1 cellular context compared by ENCODE assay signal in the genomic region with DNA sequence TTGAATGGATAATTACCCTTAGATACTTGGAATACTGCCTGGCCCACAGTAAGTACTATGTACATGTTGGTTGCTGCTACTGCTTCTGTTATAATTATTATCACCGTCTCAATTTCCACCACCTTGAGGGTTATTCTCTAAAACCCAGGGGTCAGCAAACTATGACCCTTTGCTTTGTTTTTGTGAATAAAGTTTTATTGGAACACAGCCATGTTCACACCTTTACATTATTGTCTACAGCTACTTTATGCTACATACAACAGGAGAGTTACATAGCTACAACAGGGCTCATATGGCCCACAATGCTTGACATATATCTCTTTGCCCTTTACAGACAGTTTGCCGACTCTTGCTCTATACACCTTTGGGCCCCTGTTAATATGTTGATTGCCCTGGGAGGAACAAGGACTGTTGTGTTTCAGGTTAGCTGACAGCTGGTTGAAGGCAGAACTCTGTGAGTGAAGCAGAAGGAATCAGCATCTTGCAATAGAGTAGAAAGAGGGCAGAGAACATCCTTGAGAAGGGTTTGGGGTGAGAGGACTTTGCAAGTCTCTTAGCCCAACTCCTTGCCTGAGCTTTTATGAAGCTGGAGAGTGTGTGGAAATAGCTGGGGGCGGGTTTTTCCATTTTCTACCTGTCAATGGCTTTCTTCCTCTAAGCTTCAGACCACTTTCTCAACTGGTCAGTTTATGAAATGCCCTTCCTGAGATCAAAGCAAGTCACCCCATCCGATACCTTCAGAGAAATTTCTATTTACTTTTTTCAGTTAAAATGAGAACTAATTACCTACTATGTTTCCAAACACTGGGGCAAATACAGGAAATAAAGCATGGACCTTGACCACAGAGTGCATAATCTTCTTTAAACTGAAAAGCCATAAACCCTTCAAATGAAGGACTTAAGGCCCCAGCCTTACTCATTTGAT.
TF ChIP-seq lines count a peak whose summit lies in the region.

No MANE protein-coding gene starts in this region.

TF ChIP-seq in HepG2, 621 proteins besides CTCF, POLR2A, EP300 and RAD21 (continued from another document):
- TF ChIP-seq, protein P1, sequence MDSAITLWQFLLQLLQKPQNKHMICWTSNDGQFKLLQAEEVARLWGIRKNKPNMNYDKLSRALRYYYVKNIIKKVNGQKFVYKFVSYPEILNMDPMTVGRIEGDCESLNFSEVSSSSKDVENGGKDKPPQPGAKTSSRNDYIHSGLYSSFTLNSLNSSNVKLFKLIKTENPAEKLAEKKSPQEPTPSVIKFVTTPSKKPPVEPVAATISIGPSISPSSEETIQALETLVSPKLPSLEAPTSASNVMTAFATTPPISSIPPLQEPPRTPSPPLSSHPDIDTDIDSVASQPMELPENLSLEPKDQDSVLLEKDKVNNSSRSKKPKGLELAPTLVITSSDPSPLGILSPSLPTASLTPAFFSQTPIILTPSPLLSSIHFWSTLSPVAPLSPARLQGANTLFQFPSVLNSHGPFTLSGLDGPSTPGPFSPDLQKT (CRISPR knock-in tag; IDR thresholded peaks at IDR 0.05; ENCODE audit: borderline replicate concordance) = no peak
- TF ChIP-seq MTA3 (CRISPR knock-in tag; IDR thresholded peaks at IDR 0.05) (no peak), ZNF790 (CRISPR knock-in tag; IDR thresholded peaks at IDR 0.05; ENCODE audit: borderline replicate concordance) (no peak), ZSCAN25 (CRISPR knock-in tag; IDR thresholded peaks at IDR 0.05) (no peak), CREM (IDR thresholded peaks at IDR 0.05) (peak; percentile 73), CREM (CRISPR knock-in tag; IDR thresholded peaks at IDR 0.05) (no peak), NFIC (IDR thresholded peaks at IDR 0.05; ENCODE audit: low read length) (peak; percentile 74; the same call in 1 of the 2 replicates), MZF1 (CRISPR knock-in tag; IDR thresholded peaks at IDR 0.05; ENCODE audit: borderline replicate concordance) (no peak), STAG1 (CRISPR knock-in tag; IDR thresholded peaks at IDR 0.05) (no peak), ZBTB42 (CRISPR knock-in tag; IDR thresholded peaks at IDR 0.05) (no peak), ZNF598 (CRISPR knock-in tag; IDR thresholded peaks at IDR 0.05; ENCODE audit: borderline replicate concordance) (no peak), HNRNPUL1 (IDR thresholded peaks at IDR 0.05; ENCODE audit: low read depth, low read length) (no peak), SOX5 (CRISPR knock-in tag; IDR thresholded peaks at IDR 0.05; ENCODE audit: borderline replicate concordance) (0 out of 2 replicates have a peak, but pooled peaks have one; percentile 9), GLI4 (CRISPR knock-in tag; IDR thresholded peaks at IDR 0.05; ENCODE audit: borderline replicate concordance) (no peak), ZSCAN12 (CRISPR knock-in tag; IDR thresholded peaks at IDR 0.05) (no peak), HNF4A (CRISPR knock-in tag; IDR thresholded peaks at IDR 0.05) (peak; percentile 56), RARG (CRISPR knock-in tag; IDR thresholded peaks at IDR 0.05; ENCODE audit: low read depth) (no peak), TBX2 (CRISPR knock-in tag; IDR thresholded peaks at IDR 0.05; ENCODE audit: borderline replicate concordance) (peak; percentile 55; the same call in 1 of the 2 replicates), WIZ (CRISPR knock-in tag; IDR thresholded peaks at IDR 0.05) (no peak), ZNF343 (CRISPR knock-in tag; IDR thresholded peaks at IDR 0.05) (no peak), TRIM24 (CRISPR knock-in tag; IDR thresholded peaks at IDR 0.05) (no peak), BCL6 (CRISPR knock-in tag; IDR thresholded peaks at IDR 0.05) (peak; percentile 22; the same call in 1 of the 2 replicates), SIX1 (CRISPR knock-in tag; IDR thresholded peaks at IDR 0.05; ENCODE audit: borderline replicate concordance) (no peak), ZNF674 (CRISPR knock-in tag; IDR thresholded peaks at IDR 0.05; ENCODE audit: low read depth) (no peak), ISL2 (CRISPR knock-in tag; IDR thresholded peaks at IDR 0.05) (peak; percentile 43; the same call in 1 of the 2 replicates), GABPA (IDR thresholded peaks at IDR 0.05; ENCODE audit: low read depth, low read length) (no peak), GABPA (CRISPR knock-in tag; IDR thresholded peaks at IDR 0.05; ENCODE audit: low read depth) (peak; percentile 12; the same call in 1 of the 2 replicates), PCBP2 (optimal IDR thresholded peaks at IDR 0.05; ENCODE audit: low read depth, low read length, poor library complexity, severe bottlenecking) (no peak), IKZF4 (CRISPR knock-in tag; IDR thresholded peaks at IDR 0.05; ENCODE audit: borderline replicate concordance, low read depth, not compliant biosample characterization) (no peak), SNRNP70 (IDR thresholded peaks at IDR 0.05; ENCODE audit: low read depth, low read length) (no peak), TCF7 (IDR thresholded peaks at IDR 0.05; ENCODE audit: low read depth) (peak; percentile 91), NFE2 (CRISPR knock-in tag; IDR thresholded peaks at IDR 0.05) (no peak), AGO2 (optimal IDR thresholded peaks at IDR 0.05; ENCODE audit: low read depth, low read length) (no peak), ZNF570 (CRISPR knock-in tag; IDR thresholded peaks at IDR 0.05; ENCODE audit: borderline replicate concordance) (no peak), RARA (CRISPR knock-in tag; IDR thresholded peaks at IDR 0.05) (peak; percentile 32; the same call in 1 of the 2 replicates)
- TF ChIP-seq, protein P2, sequence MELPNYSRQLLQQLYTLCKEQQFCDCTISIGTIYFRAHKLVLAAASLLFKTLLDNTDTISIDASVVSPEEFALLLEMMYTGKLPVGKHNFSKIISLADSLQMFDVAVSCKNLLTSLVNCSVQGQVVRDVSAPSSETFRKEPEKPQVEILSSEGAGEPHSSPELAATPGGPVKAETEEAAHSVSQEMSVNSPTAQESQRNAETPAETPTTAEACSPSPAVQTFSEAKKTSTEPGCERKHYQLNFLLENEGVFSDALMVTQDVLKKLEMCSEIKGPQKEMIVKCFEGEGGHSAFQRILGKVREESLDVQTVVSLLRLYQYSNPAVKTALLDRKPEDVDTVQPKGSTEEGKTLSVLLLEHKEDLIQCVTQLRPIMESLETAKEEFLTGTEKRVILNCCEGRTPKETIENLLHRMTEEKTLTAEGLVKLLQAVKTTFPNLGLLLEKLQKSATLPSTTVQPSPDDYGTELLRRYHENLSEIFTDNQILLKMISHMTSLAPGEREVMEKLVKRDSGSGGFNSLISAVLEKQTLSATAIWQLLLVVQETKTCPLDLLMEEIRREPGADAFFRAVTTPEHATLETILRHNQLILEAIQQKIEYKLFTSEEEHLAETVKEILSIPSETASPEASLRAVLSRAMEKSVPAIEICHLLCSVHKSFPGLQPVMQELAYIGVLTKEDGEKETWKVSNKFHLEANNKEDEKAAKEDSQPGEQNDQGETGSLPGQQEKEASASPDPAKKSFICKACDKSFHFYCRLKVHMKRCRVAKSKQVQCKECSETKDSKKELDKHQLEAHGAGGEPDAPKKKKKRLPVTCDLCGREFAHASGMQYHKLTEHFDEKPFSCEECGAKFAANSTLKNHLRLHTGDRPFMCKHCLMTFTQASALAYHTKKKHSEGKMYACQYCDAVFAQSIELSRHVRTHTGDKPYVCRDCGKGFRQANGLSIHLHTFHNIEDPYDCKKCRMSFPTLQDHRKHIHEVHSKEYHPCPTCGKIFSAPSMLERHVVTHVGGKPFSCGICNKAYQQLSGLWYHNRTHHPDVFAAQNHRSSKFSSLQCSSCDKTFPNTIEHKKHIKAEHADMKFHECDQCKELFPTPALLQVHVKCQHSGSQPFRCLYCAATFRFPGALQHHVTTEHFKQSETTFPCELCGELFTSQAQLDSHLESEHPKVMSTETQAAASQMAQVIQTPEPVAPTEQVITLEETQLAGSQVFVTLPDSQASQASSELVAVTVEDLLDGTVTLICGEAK (IDR thresholded peaks at IDR 0.05) = peak; percentile 48; the same call in 1 of the 2 replicates
- TF ChIP-seq, protein P2 (CRISPR knock-in tag; IDR thresholded peaks at IDR 0.05) = peak; percentile 92
- TF ChIP-seq, protein P3, sequence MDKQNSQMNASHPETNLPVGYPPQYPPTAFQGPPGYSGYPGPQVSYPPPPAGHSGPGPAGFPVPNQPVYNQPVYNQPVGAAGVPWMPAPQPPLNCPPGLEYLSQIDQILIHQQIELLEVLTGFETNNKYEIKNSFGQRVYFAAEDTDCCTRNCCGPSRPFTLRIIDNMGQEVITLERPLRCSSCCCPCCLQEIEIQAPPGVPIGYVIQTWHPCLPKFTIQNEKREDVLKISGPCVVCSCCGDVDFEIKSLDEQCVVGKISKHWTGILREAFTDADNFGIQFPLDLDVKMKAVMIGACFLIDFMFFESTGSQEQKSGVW (CRISPR knock-in tag; IDR thresholded peaks at IDR 0.05; ENCODE audit: borderline replicate concordance) = no peak
- TF ChIP-seq, protein P4, sequence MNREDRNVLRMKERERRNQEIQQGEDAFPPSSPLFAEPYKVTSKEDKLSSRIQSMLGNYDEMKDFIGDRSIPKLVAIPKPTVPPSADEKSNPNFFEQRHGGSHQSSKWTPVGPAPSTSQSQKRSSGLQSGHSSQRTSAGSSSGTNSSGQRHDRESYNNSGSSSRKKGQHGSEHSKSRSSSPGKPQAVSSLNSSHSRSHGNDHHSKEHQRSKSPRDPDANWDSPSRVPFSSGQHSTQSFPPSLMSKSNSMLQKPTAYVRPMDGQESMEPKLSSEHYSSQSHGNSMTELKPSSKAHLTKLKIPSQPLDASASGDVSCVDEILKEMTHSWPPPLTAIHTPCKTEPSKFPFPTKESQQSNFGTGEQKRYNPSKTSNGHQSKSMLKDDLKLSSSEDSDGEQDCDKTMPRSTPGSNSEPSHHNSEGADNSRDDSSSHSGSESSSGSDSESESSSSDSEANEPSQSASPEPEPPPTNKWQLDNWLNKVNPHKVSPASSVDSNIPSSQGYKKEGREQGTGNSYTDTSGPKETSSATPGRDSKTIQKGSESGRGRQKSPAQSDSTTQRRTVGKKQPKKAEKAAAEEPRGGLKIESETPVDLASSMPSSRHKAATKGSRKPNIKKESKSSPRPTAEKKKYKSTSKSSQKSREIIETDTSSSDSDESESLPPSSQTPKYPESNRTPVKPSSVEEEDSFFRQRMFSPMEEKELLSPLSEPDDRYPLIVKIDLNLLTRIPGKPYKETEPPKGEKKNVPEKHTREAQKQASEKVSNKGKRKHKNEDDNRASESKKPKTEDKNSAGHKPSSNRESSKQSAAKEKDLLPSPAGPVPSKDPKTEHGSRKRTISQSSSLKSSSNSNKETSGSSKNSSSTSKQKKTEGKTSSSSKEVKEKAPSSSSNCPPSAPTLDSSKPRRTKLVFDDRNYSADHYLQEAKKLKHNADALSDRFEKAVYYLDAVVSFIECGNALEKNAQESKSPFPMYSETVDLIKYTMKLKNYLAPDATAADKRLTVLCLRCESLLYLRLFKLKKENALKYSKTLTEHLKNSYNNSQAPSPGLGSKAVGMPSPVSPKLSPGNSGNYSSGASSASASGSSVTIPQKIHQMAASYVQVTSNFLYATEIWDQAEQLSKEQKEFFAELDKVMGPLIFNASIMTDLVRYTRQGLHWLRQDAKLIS (CRISPR knock-in tag; IDR thresholded peaks at IDR 0.05) = no peak
- TF ChIP-seq, protein P5, sequence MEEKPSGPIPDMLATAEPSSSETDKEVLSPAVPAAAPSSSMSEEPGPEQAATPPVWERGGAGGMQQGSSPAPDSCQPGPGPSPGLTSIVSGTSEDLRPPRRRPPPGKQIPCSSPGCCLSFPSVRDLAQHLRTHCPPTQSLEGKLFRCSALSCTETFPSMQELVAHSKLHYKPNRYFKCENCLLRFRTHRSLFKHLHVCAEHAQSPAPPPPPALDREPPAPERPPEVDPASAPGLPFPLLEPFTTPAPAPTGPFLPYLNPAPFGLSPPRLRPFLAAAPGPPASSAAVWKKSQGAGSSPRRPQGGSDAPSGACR (CRISPR knock-in tag; IDR thresholded peaks at IDR 0.05) = no peak
- TF ChIP-seq, protein P6, sequence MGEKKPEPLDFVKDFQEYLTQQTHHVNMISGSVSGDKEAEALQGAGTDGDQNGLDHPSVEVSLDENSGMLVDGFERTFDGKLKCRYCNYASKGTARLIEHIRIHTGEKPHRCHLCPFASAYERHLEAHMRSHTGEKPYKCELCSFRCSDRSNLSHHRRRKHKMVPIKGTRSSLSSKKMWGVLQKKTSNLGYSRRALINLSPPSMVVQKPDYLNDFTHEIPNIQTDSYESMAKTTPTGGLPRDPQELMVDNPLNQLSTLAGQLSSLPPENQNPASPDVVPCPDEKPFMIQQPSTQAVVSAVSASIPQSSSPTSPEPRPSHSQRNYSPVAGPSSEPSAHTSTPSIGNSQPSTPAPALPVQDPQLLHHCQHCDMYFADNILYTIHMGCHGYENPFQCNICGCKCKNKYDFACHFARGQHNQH (CRISPR knock-in tag; IDR thresholded peaks at IDR 0.05) = no peak
- TF ChIP-seq, protein P7, sequence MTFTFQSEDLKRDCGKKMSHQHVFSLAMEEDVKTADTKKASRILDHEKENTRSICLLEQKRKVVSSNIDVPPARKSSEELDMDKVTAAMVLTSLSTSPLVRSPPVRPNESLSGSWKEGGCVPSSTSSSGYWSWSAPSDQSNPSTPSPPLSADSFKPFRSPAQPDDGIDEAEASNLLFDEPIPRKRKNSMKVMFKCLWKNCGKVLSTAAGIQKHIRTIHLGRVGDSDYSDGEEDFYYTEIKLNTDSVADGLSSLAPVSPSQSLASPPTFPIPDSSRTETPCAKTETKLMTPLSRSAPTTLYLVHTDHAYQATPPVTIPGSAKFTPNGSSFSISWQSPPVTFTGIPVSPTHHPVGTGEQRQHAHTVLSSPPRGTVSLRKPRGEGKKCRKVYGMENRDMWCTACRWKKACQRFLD (CRISPR knock-in tag; IDR thresholded peaks at IDR 0.05; ENCODE audit: borderline replicate concordance) = no peak
- TF ChIP-seq, protein P8, sequence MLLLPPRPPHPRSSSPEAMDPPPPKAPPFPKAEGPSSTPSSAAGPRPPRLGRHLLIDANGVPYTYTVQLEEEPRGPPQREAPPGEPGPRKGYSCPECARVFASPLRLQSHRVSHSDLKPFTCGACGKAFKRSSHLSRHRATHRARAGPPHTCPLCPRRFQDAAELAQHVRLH (CRISPR knock-in tag; IDR thresholded peaks at IDR 0.05; ENCODE audit: borderline replicate concordance, low read depth) = no peak
